In the genomic region with DNA sequence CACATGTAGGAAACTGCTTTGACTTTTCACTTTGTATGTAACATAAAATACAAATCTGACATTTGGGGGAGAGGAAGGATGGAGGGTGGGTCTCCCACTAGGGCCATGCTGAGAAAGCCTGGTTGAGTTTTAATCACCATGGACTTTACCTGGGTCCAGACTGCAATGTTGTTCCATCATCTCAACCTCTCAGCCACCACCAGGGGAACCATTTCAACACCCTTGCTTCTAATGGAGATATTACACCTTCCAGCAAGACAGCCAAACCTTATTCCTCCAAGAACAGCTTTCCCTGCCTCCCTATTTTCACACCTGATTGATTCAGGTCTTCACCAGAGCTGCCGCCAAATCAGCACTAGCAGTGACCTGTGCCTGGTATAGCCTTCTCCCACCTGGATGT, we compare ENCODE assay signal across 19 cellular contexts. TPM values are rescaled to one million over a fixed set of nuclear protein-coding genes. Genes with fewer than 3 reads are reported as not detected.
A peak's percentile ranks its signal among the peaks of the same experiment; 100 is the strongest.
DNase-seq lines count a peak whose midpoint lies in the region; FAIRE-seq and TF ChIP-seq lines count a peak whose summit lies in the region.
"Had no signal": no experiment of that assay in that cellular context is flagged by ENCODE, and none has a peak within 500 bp of the region (broad histone marks: within the 10 kb centered on the region; RNA-seq: fewer than 3 reads in every experiment).

No MANE protein-coding gene starts in this region.

- no peak overlapping the region for H3K4me3 ChIP-seq in astrocyte (ENCODE audit: insufficient read depth, low read depth, low read length)
- H3K4me3 ChIP-seq: ovary, upper lobe of left lung had no signal

- no peaks in the 10 kb centered on the region for H3K4me1 ChIP-seq in H9 (ENCODE audit: insufficient read depth, low read length)
- peaks cover 13% of the 10 kb centered on the region for H3K4me1 ChIP-seq in astrocyte (ENCODE audit: insufficient read depth, low read length)

- H3K4me3 Mint-ChIP-seq in H9, result no peak overlapping the region
- H3K4me3 Mint-ChIP-seq in astrocyte (ENCODE audit: unreplicated experiment), result no peak overlapping the region
- H3K4me3 Mint-ChIP-seq: activated B cell treated with CpG ODN at 0.5 μM for 24 hours; activated CD8-positive, alpha-beta memory T cell treated with anti-CD3 and anti-CD28 coated beads, Interleukin-2, amount 10 ng/mL, durations not matched to agents 7 days and 5 days; central memory CD8-positive, alpha-beta T cell had no signal

- no peaks in the 10 kb centered on the region for H3K27me3 Mint-ChIP-seq in H9 (ENCODE audit: low read depth)
- no peaks in the 10 kb centered on the region for H3K27me3 Mint-ChIP-seq in astrocyte (ENCODE audit: low read depth, unreplicated experiment)
- H3K27me3 Mint-ChIP-seq: activated B cell treated with CpG ODN at 0.5 μM for 24 hours had no signal

- H4K91ac ChIP-seq in H9 (ENCODE audit: insufficient read length, low read depth, low read length), result no peak overlapping the region

- DNase-seq in H9 (no peak), astrocyte (ENCODE audit: low read depth) (no peak), iPS-NIHi7 (ENCODE audit: extremely low spot score) (peak; percentile 30), NCI-H2081 treated with DMSO at 0.1 percent for 48 hours (lab: John Stamatoyannopoulos, UW) (no peak), NCI-H1092 treated with DMSO at 0.1 percent for 48 hours (lab: John Stamatoyannopoulos, UW) (no peak)
- no peak for DNase-seq in activated effector memory CD4-positive, alpha-beta T cell treated with Interleukin-2 at 50 U/mL for 16 hours
- DNase-seq in stimulated activated CD4-positive, alpha-beta T cell treated with anti-CD3 and anti-CD28 coated beads, Interleukin-4, amount 100 ng/mL, for 1 hour, result no peak
- DNase-seq: activated B cell treated with CpG ODN at 0.5 μM for 24 hours; activated CD8-positive, alpha-beta memory T cell treated with anti-CD3 and anti-CD28 coated beads, Interleukin-2, amount 10 ng/mL, durations not matched to agents 7 days and 5 days; GOT3; midbrain; ovary; stimulated activated CD4-positive, alpha-beta T cell treated with anti-CD3 and anti-CD28 coated beads, Interleukin-15, amount 100 ng/mL, for 24 hours; upper lobe of left lung had no signal

- no peaks in the 10 kb centered on the region for H3K4me1 Mint-ChIP-seq in H9
- peaks cover 20% of the 10 kb centered on the region for H3K4me1 Mint-ChIP-seq in astrocyte (ENCODE audit: low read depth, unreplicated experiment)
- H3K4me1 Mint-ChIP-seq: activated B cell treated with CpG ODN at 0.5 μM for 24 hours; activated CD8-positive, alpha-beta memory T cell treated with anti-CD3 and anti-CD28 coated beads, Interleukin-2, amount 10 ng/mL, durations not matched to agents 7 days and 5 days; central memory CD8-positive, alpha-beta T cell had no signal

- no peak overlapping the region for H3K4ac ChIP-seq in H9 (ENCODE audit: low read depth, low read length)

- H3K9me3 Mint-ChIP-seq in H9, result no peaks in the 10 kb centered on the region
- H3K9me3 Mint-ChIP-seq in astrocyte (ENCODE audit: unreplicated experiment), result no peaks in the 10 kb centered on the region
- H3K9me3 Mint-ChIP-seq: activated B cell treated with CpG ODN at 0.5 μM for 24 hours; activated naive CD4-positive, alpha-beta T cell treated with anti-CD3 and anti-CD28 coated beads, Interleukin-2, amount 50 U/mL, for 72 hours; central memory CD8-positive, alpha-beta T cell had no signal

- H4K5ac ChIP-seq in H9 (ENCODE audit: insufficient read length, low read depth, low read length), result no peak overlapping the region

- H3K79me2 ChIP-seq in H9 (ENCODE audit: insufficient read depth, low read length), result no peaks in the 10 kb centered on the region
- no peaks in the 10 kb centered on the region for H3K79me2 ChIP-seq in astrocyte (ENCODE audit: insufficient read depth, low read length)

- no peak overlapping the region for H2BK5ac ChIP-seq in H9 (ENCODE audit: insufficient read length, low read length)

- H3K9ac ChIP-seq in H9 (ENCODE audit: extremely low read depth, insufficient read length, low read length) (no peak overlapping the region), astrocyte (ENCODE audit: low read length) (no peak overlapping the region)

- no peaks in the 10 kb centered on the region for H3K23me2 ChIP-seq in H9 (ENCODE audit: insufficient read length, low read depth, low read length, poor library complexity, severe bottlenecking)

- no peak overlapping the region for H2BK20ac ChIP-seq in H9 (ENCODE audit: low read depth, low read length, poor library complexity, severe bottlenecking)

- no CpG with 5 or more reads among the region's 1 CpG for WGBS in H9 (ENCODE audit: extremely low coverage, insufficient read length, low lambda C conversion rate)

- no peaks in the 10 kb centered on the region for H3K9me3 ChIP-seq in H9 (ENCODE audit: control insufficient read depth, low read depth, low read length)
- H3K9me3 ChIP-seq in astrocyte (ENCODE audit: insufficient read depth, low read depth, low read length), result no peaks in the 10 kb centered on the region
- H3K9me3 ChIP-seq: ovary, upper lobe of left lung had no signal

- H4K20me1 ChIP-seq in H9 (ENCODE audit: control insufficient read depth, insufficient read depth, insufficient read length) (no peaks in the 10 kb centered on the region), astrocyte (ENCODE audit: insufficient read depth, low read length) (no peaks in the 10 kb centered on the region)

- no peak overlapping the region for H3K23ac ChIP-seq in H9 (ENCODE audit: insufficient read length, low read depth, low read length)

- H3K36me3 ChIP-seq in astrocyte (ENCODE audit: insufficient read depth, low read length), result no peaks in the 10 kb centered on the region
- H3K36me3 ChIP-seq: ovary had no signal

- H4K8ac ChIP-seq in H9 (replicated peaks; ENCODE audit: insufficient read length, low read depth, low read length), result no peak overlapping the region

- H3K79me1 ChIP-seq in H9 (ENCODE audit: insufficient read depth, low read depth, low read length, poor library complexity, severe bottlenecking), result no peaks in the 10 kb centered on the region

- no peak for FAIRE-seq in astrocyte (lab: Jason Lieb, UNC)

- no peak overlapping the region for H3K27ac Mint-ChIP-seq in H9
- H3K27ac Mint-ChIP-seq in astrocyte (ENCODE audit: unreplicated experiment), result no peak overlapping the region
- H3K27ac Mint-ChIP-seq: activated B cell treated with CpG ODN at 0.5 μM for 24 hours; activated CD8-positive, alpha-beta memory T cell treated with anti-CD3 and anti-CD28 coated beads, Interleukin-2, amount 10 ng/mL, durations not matched to agents 7 days and 5 days; activated naive CD4-positive, alpha-beta T cell treated with anti-CD3 and anti-CD28 coated beads, Interleukin-2, amount 50 U/mL, for 72 hours had no signal

- TF ChIP-seq CTCF in 22Rv1 (IDR thresholded peaks at IDR 0.05) (peak; percentile 40; the same call in 1 of the 2 replicates), H9 (conservative IDR thresholded peaks at IDR 0.05) (peak; percentile 53), astrocyte (IDR thresholded peaks at IDR 0.05; ENCODE audit: insufficient read depth, low read depth, low read length) (peak; percentile 2)

- no peak overlapping the region for H3K56ac ChIP-seq in H9 (ENCODE audit: insufficient read length, low read depth, low read length)

- no peaks in the 10 kb centered on the region for H3K36me3 Mint-ChIP-seq in H9 (ENCODE audit: insufficient read depth in 1 of 3, low read depth in 3 of 3)
- no peaks in the 10 kb centered on the region for H3K36me3 Mint-ChIP-seq in astrocyte (ENCODE audit: low read depth, unreplicated experiment)
- H3K36me3 Mint-ChIP-seq: activated CD8-positive, alpha-beta memory T cell treated with anti-CD3 and anti-CD28 coated beads, Interleukin-2, amount 10 ng/mL, durations not matched to agents 7 days and 5 days; activated naive CD4-positive, alpha-beta T cell treated with anti-CD3 and anti-CD28 coated beads, Interleukin-2, amount 50 U/mL, for 72 hours had no signal

- H2BK12ac ChIP-seq in H9 (ENCODE audit: insufficient read length, low read depth, low read length), result no peak overlapping the region

- H3K18ac ChIP-seq in H9 (ENCODE audit: insufficient read length, low read depth, low read length), result no peak overlapping the region

- H3K4me2 ChIP-seq in H9 (ENCODE audit: insufficient read depth, insufficient read length, low read length) (no peak overlapping the region), astrocyte (ENCODE audit: low read length) (no peak overlapping the region)

- H3K14ac ChIP-seq in H9 (ENCODE audit: insufficient read depth, low read length), result no peak overlapping the region

- H2BK15ac ChIP-seq in H9 (ENCODE audit: low read depth, low read length), result no peak overlapping the region

- H3K27me3 ChIP-seq in H9 (ENCODE audit: insufficient read depth, low read length), result no peaks in the 10 kb centered on the region
- H3K27me3 ChIP-seq in astrocyte (ENCODE audit: insufficient read depth, low read length), result no peaks in the 10 kb centered on the region
- H3K27me3 ChIP-seq: ovary, upper lobe of left lung had no signal

- H2AFZ ChIP-seq in H9 (ENCODE audit: low read length) (no peak overlapping the region), astrocyte (ENCODE audit: low read depth, low read length) (no peak overlapping the region)

- no peak overlapping the region for H2AK5ac ChIP-seq in H9 (ENCODE audit: insufficient read length, low read length)

- H3K27ac ChIP-seq in 22Rv1, result no peak overlapping the region
- no peak overlapping the region for H3K27ac ChIP-seq in H9 (ENCODE audit: insufficient read length, low read depth, low read length)
- H3K27ac ChIP-seq in astrocyte (ENCODE audit: low read depth, low read length), result no peak overlapping the region
- H3K27ac ChIP-seq: epithelial cell of prostate, ovary had no signal

- H3T11ph ChIP-seq in H9 (ENCODE audit: low read length), result no peak overlapping the region

- H2BK120ac ChIP-seq in H9 (ENCODE audit: low read depth, low read length, poor library complexity, severe bottlenecking), result no peak overlapping the region

RNA-seq across cellular contexts. Expression of a gene that starts 56.0 kb away (rescaled TPM):
- total RNA-seq in H9 (2021) (0.20 TPM in 1 of 2 replicates, not detected in the other), astrocyte (not detected in 2 replicates)
- total RNA-seq: activated B cell treated with CpG ODN at 0.5 μM for 24 hours; activated CD8-positive, alpha-beta memory T cell treated with anti-CD3 and anti-CD28 coated beads, Interleukin-2, amount 10 ng/mL, durations not matched to agents 7 days and 5 days; activated naive CD4-positive, alpha-beta T cell treated with anti-CD3 and anti-CD28 coated beads, Interleukin-2, amount 50 U/mL, for 72 hours; M059J; ovary; upper lobe of left lung had no signal

RNA-seq across cellular contexts. Expression of a gene that starts 56.2 kb away (rescaled TPM):
- total RNA-seq in H9 (2021), result 16.8 and 17.0 TPM in 2 replicates
- 3.4 and 6.4 TPM in 2 replicates for total RNA-seq in astrocyte

Comparison
In these comparisons a context has a peak if more than half of its experiments do, and no peak if none do; other contexts are left out.
1. CTCF ChIP-seq: peak in every context shown above with its lines; median percentile 53 in H9; 40 in 22Rv1; 2 in astrocyte.